Comparison of ENCODE assay signal across 9 cellular contexts in the genomic region with DNA sequence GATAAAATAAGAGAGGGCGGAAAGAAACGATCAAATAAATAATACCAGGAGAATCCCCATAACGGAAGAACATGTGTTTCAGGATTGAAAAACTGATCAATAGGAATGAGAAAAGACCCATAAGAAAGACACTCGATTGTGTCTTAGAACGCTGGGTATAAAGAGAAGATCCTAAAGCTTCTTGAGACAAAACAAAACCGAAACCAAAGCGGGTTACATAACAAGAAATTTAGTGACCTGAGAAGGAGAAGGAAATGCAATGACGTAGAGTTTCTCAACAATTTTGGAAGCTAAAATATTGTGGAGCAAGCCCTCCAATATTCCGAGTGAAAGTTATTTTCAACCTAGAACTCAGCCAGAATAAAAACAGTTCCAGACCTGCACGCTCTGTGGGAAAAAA.
DNase-seq lines count a peak whose midpoint lies in the region; ATAC-seq, FAIRE-seq and TF ChIP-seq lines count a peak whose summit lies in the region.
"Had no signal": no experiment of that assay in that cellular context is flagged by ENCODE, and none has a peak within 500 bp of the region (broad histone marks: within the 10 kb centered on the region; RNA-seq: fewer than 3 reads in every experiment).

No MANE protein-coding gene starts in this region.

- H2AFZ ChIP-seq in PC-9 = peak overlapping the region; percentile 94

- H3K79me2 ChIP-seq in PC-9 (ENCODE audit: low read depth) = 0 out of 2 replicates have a peak, but pooled peaks cover 4% of the 10 kb centered on the region

- H3K9me2 ChIP-seq in PC-9 (ENCODE audit: insufficient read depth) = no peaks in the 10 kb centered on the region

- H3K4me1 ChIP-seq in PC-9 (replicated peaks; ENCODE audit: insufficient read depth) = 0 out of 2 replicates have a peak, but pooled peaks cover 7% of the 10 kb centered on the region
- peaks cover 0 to 5% (median 0%) of the 10 kb centered on the region in 3 donors for H3K4me1 ChIP-seq in pancreas
- H3K4me1 ChIP-seq: HAP-1 had no signal

- H3K27ac Mint-ChIP-seq in stimulated activated naive CD8-positive, alpha-beta T cell treated with anti-CD3 and anti-CD28 coated beads, Interleukin-15, Interleukin-2, amounts not matched to agents 100 ng/mL and 50 ng/mL, for 24 hours = no peak overlapping the region

- peaks cover 5% of the 10 kb centered on the region for H3K9me3 Mint-ChIP-seq in stimulated activated naive CD8-positive, alpha-beta T cell treated with anti-CD3 and anti-CD28 coated beads, Interleukin-15, Interleukin-2, amounts not matched to agents 100 ng/mL and 50 ng/mL, for 24 hours

- no peak for DNase-seq in stimulated activated naive CD8-positive, alpha-beta T cell treated with anti-CD3 and anti-CD28 coated beads, Interleukin-15, Interleukin-2, amounts not matched to agents 100 U/mL and 50 U/mL, for 24 hours
- DNase-seq in PC-9 = peak in 1 of 2 experiments; percentile 60
- DNase-seq in fibroblast of gingiva (ENCODE audit: low read depth) = peak; percentile 2
- no peak for DNase-seq in RWPE1 (ENCODE audit: low spot score)
- no peak for DNase-seq in NCI-H226
- no peak for DNase-seq in pancreas
- no peak for DNase-seq in left lobe of liver (ENCODE audit: low spot score)

- H3K4me3 ChIP-seq in PC-9 (peak overlapping the region; percentile 92), pancreas (no peak overlapping the region)
- H3K4me3 ChIP-seq: HAP-1 had no signal

- 91 to 92% methylated on average over 10 of the region's 10 CpGs for WGBS in pancreas, 2 donors

- H3K9me3 ChIP-seq in PC-9 (ENCODE audit: insufficient read depth, low read depth) (no peaks in the 10 kb centered on the region), pancreas (no peaks in the 10 kb centered on the region)
- H3K9me3 ChIP-seq: HAP-1 had no signal

- no peak for TF ChIP-seq CTCF in PC-9 (conservative IDR thresholded peaks at IDR 0.05)
- no peak for TF ChIP-seq CTCF in RWPE1 (conservative IDR thresholded peaks at IDR 0.05; ENCODE audit: low read depth)
- TF ChIP-seq CTCF in pancreas (IDR thresholded peaks at IDR 0.05) = no peak

- peak overlapping the region; percentile 79 for H3K4me3 Mint-ChIP-seq in stimulated activated naive CD8-positive, alpha-beta T cell treated with anti-CD3 and anti-CD28 coated beads, Interleukin-15, Interleukin-2, amounts not matched to agents 100 ng/mL and 50 ng/mL, for 24 hours

- no peak for FAIRE-seq in pancreas (lab: Jason Lieb, UNC)

- no peaks in the 10 kb centered on the region for H3K36me3 ChIP-seq in PC-9 (ENCODE audit: low read depth)
- H3K36me3 ChIP-seq in pancreas = no peaks in the 10 kb centered on the region
- H3K36me3 ChIP-seq: HAP-1 had no signal

- no TSS peak for BruUV-seq in PC-9 (replicated peaks; lab: Mats Ljungman, UMichigan)

- peaks cover 26% of the 10 kb centered on the region for H3K4me1 Mint-ChIP-seq in stimulated activated naive CD8-positive, alpha-beta T cell treated with anti-CD3 and anti-CD28 coated beads, Interleukin-15, Interleukin-2, amounts not matched to agents 100 ng/mL and 50 ng/mL, for 24 hours (ENCODE audit: low read depth)

- POLR2A ChIA-PET in PC-9 (lab: Charles Lee; ENCODE audit: unreplicated experiment) (no interaction called here), RWPE1 (lab: Yijun Ruan, JAX; ENCODE audit: low non-redundant PET) (no interaction called here)

- ATAC-seq in stimulated activated naive CD8-positive, alpha-beta T cell treated with anti-CD3 and anti-CD28 coated beads, Interleukin-15, Interleukin-2, amounts not matched to agents 100 U/mL and 50 U/mL, for 24 hours = no peak
- ATAC-seq in pancreas = no peak
- ATAC-seq in left lobe of liver = no peak

- H3F3A ChIP-seq in PC-9 (ENCODE audit: insufficient read depth, low read depth) = no peaks in the 10 kb centered on the region

- CTCF ChIA-PET in PC-9 (lab: Charles Lee) (no interaction called here), RWPE1 (lab: Yijun Ruan, JAX) (interaction anchor here (0.7 kb wide), 1 partner anchor 9 kb away, joined by 3 read pairs; no protein-coding TSS in a partner anchor)

- no peaks in the 10 kb centered on the region for H3K36me3 Mint-ChIP-seq in stimulated activated naive CD8-positive, alpha-beta T cell treated with anti-CD3 and anti-CD28 coated beads, Interleukin-15, Interleukin-2, amounts not matched to agents 100 ng/mL and 50 ng/mL, for 24 hours (ENCODE audit: low read depth)

- H3K27me3 ChIP-seq in PC-9 (ENCODE audit: insufficient read depth, low read depth) = no peaks in the 10 kb centered on the region
- no peaks in the 10 kb centered on the region for H3K27me3 ChIP-seq in pancreas

- H3K4me2 ChIP-seq in PC-9 = peak overlapping the region; percentile 97

- intact Hi-C loops in PC-9 (cut with micrococcal nuclease; ENCODE audit: unreplicated experiment) (no loop called here), pancreas (cut with DNase I) (no loop called here)

- peaks cover 15% of the 10 kb centered on the region for H3K27me3 Mint-ChIP-seq in stimulated activated naive CD8-positive, alpha-beta T cell treated with anti-CD3 and anti-CD28 coated beads, Interleukin-15, Interleukin-2, amounts not matched to agents 100 ng/mL and 50 ng/mL, for 24 hours

- no peaks in the 10 kb centered on the region for H4K20me1 ChIP-seq in PC-9 (ENCODE audit: insufficient read depth)

- H3K27ac ChIP-seq in PC-9 (peak overlapping the region; percentile 51), RWPE1 (no peak overlapping the region), pancreas (no peak overlapping the region)
